9 cellular contexts compared by ENCODE assay signal in the genomic region with DNA sequence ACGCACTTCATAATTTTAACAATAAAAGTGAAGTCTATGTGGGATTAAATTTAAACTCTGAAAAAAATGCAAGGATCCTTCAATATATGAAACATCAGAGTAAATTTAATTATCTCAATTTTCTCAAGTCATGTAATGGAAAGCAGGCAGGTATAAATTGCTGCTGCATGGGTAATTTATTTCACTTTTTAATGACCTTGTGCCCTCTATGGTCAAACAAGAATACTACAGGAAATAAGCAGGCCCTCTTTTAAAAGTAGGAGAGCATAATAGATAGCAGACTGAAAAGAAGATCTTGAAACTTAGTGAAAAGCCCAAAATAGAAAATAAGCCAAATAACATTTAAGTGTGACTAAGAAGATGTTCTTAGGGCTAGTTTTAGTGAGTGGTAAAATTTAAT. TPM values are rescaled to one million over a fixed set of nuclear protein-coding genes. Genes with fewer than 3 reads are reported as not detected.
DNase-seq lines count a peak whose midpoint lies in the region; ATAC-seq and TF ChIP-seq lines count a peak whose summit lies in the region.
"Had no signal": no experiment of that assay in that cellular context is flagged by ENCODE, and none has a peak within 500 bp of the region (broad histone marks: within the 10 kb centered on the region; RNA-seq: fewer than 3 reads in every experiment).

No MANE protein-coding gene starts in this region.

- H3K23ac ChIP-seq in mesendoderm (ENCODE audit: low read length) = no peak overlapping the region

- H3K79me2 ChIP-seq in mesendoderm (ENCODE audit: control insufficient read depth, insufficient read depth, low read length) = no peaks in the 10 kb centered on the region

- no peaks in the 10 kb centered on the region for H3K9me3 Mint-ChIP-seq in Caco-2 (ENCODE audit: unreplicated experiment)

- H3K4me3 ChIP-seq in mesendoderm (ENCODE audit: low read length) (no peak overlapping the region), Caco-2 (ENCODE audit: low read depth, low read length) (no peak overlapping the region)

- H3K27me3 Mint-ChIP-seq in Caco-2 (ENCODE audit: insufficient read depth, unreplicated experiment) = no peaks in the 10 kb centered on the region

- H3K36me3 ChIP-seq in mesendoderm (ENCODE audit: control insufficient read depth, insufficient read depth, low read length) = no peaks in the 10 kb centered on the region
- H3K36me3 ChIP-seq in Caco-2 (ENCODE audit: control insufficient read depth, insufficient read depth, low read length) = no peaks in the 10 kb centered on the region

- H3K27me3 ChIP-seq in mesendoderm (ENCODE audit: insufficient read depth, low read length, poor library complexity) (no peaks in the 10 kb centered on the region), Caco-2 (replicated peaks; ENCODE audit: control insufficient read depth, insufficient read depth, low read length) (no peaks in the 10 kb centered on the region)

- no peaks in the 10 kb centered on the region for H3K36me3 Mint-ChIP-seq in Caco-2 (ENCODE audit: insufficient read depth, unreplicated experiment)

- H3K4me1 ChIP-seq in mesendoderm (ENCODE audit: control insufficient read depth, low read depth, low read length) (no peaks in the 10 kb centered on the region), Caco-2 (no peaks in the 10 kb centered on the region)

- no peak overlapping the region for H3K27ac ChIP-seq in mesendoderm (ENCODE audit: low read depth, low read length)

- no peak overlapping the region for H2BK15ac ChIP-seq in mesendoderm (replicated peaks; ENCODE audit: low read depth)

- no TSS peak for BruUV-seq in Caco-2 (replicated peaks; lab: Mats Ljungman, UMichigan)

- no peak overlapping the region for H4K5ac ChIP-seq in mesendoderm (ENCODE audit: low read length)

- POLR2A ChIA-PET in Caco-2 (lab: Charles Lee) = no interaction called here

- H3K9me3 ChIP-seq in Caco-2 = no peaks in the 10 kb centered on the region

- H3K56ac ChIP-seq in mesendoderm (ENCODE audit: low read length) = no peak overlapping the region

- CTCF ChIA-PET in Caco-2 (lab: Charles Lee) = interaction anchor here (0.6 kb wide), 1 partner anchor 15 kb away, joined by 5 read pairs; no protein-coding TSS in a partner anchor

- intact Hi-C loops in Caco-2 (cut with micrococcal nuclease; ENCODE audit: unreplicated experiment) = loop anchor here (2.0 to 5.0 kb wide), 2 partner anchors 48 to 211 kb away; partner anchors contain the start of gene TRIM33

- DNase-seq in GM03348 (ENCODE audit: low spot score) = peak; percentile 34
- DNase-seq in SW480 (ENCODE audit: low spot score) = peak; percentile 33
- DNase-seq in mesendoderm = peak; percentile 27
- no peak for DNase-seq in hippocampal formation (lab: John Stamatoyannopoulos, UW)
- no peak for DNase-seq in AG08396 (ENCODE audit: low spot score)
- no peak for DNase-seq in Caco-2
- DNase-seq: NCI-H2029 had no signal

- H3K4me1 Mint-ChIP-seq in Caco-2 (ENCODE audit: low read depth, unreplicated experiment) = peaks cover 6% of the 10 kb centered on the region

- no peak overlapping the region for H3K27ac Mint-ChIP-seq in Caco-2 (ENCODE audit: unreplicated experiment)

- no peak overlapping the region for H2AK5ac ChIP-seq in mesendoderm (ENCODE audit: low read length)

- H2BK120ac ChIP-seq in mesendoderm (ENCODE audit: low read depth, low read length) = no peak overlapping the region

- ATAC-seq in HG03280 (IDR thresholded peaks at IDR 0.05; ENCODE audit: unreplicated experiment) (peak; percentile 50), GM19324 (IDR thresholded peaks at IDR 0.05; ENCODE audit: low FRiP score, unreplicated experiment) (no peak)

- peak in 1 of 2 experiments; percentile 21 for TF ChIP-seq CTCF in Caco-2 (IDR thresholded peaks at IDR 0.05; ENCODE audit: insufficient read depth in 1 of 2, low read depth in 1 of 2, low read length in 1 of 2, severe bottlenecking in 1 of 2, unreplicated experiment in 1 of 2)

- no peaks in the 10 kb centered on the region for H3K79me1 ChIP-seq in mesendoderm (ENCODE audit: low read length)

- H3K4me3 Mint-ChIP-seq in Caco-2 (ENCODE audit: unreplicated experiment) = no peak overlapping the region

- whole genome bisulfite sequencing in mesendoderm (ENCODE audit: extremely low coverage, insufficient coverage, low lambda C conversion rate) = no CpG with 5 or more reads among the region's 1 CpG

- H3K4ac ChIP-seq in mesendoderm (ENCODE audit: low read depth, low read length) = no peak overlapping the region

- no peak overlapping the region for H3K18ac ChIP-seq in mesendoderm (ENCODE audit: low read length)

- H3K4me2 ChIP-seq in mesendoderm (ENCODE audit: low read length) = no peak overlapping the region

- no peak overlapping the region for H2BK5ac ChIP-seq in mesendoderm (ENCODE audit: low read length)

- H3K9ac ChIP-seq in mesendoderm (ENCODE audit: low read length) = no peak overlapping the region

- no peak overlapping the region for H4K8ac ChIP-seq in mesendoderm (ENCODE audit: low read depth, low read length)

RNA-seq across cellular contexts. Expression of gene BCAS2, which starts 22.9 kb away (rescaled TPM):
- polyA plus RNA-seq in mesendoderm (2013, experiment 1 of 2) = 89.5 TPM
- 89.2 TPM for polyA plus RNA-seq in mesendoderm (2013, experiment 2 of 2)
- 29.8 and 30.1 TPM in 2 replicates for total RNA-seq in Caco-2 (2022)

RNA-seq across cellular contexts. Expression of gene TRIM33, which starts 47.5 kb away (rescaled TPM):
- 40.8 TPM for polyA plus RNA-seq in mesendoderm (2013, experiment 1 of 2)
- polyA plus RNA-seq in mesendoderm (2013, experiment 2 of 2) = 43.8 TPM
- 28.7 and 30.4 TPM in 2 replicates for total RNA-seq in Caco-2 (2022)

Comparison
In these comparisons a context has a peak if more than half of its experiments do, and no peak if none do; other contexts are left out.
1. DNase-seq: peak in GM03348 (single experiment), SW480 (single experiment) and mesendoderm (single experiment); none in hippocampal formation (0 of 2), AG08396 (single experiment) and Caco-2 (0 of 2).